Comparison of ENCODE assay signal across 8 cellular contexts in genomic region chr2:27033253-27033852, GRCh38. TPM values are rescaled to one million over a fixed set of nuclear protein-coding genes. Genes with fewer than 3 reads are reported as not detected.
DNase-seq lines count a peak whose midpoint lies in the region; ATAC-seq and TF ChIP-seq lines count a peak whose summit lies in the region.

No MANE protein-coding gene starts in this region.

- ATAC-seq in CD8-positive, alpha-beta T cell = no peak
- ATAC-seq in GM18505 (IDR thresholded peaks at IDR 0.05; ENCODE audit: unreplicated experiment) = no peak

- H3K9me3 ChIP-seq in CD8-positive, alpha-beta T cell (ENCODE audit: low read length) = no peaks in the 10 kb centered on the region
- H3K9me3 ChIP-seq in mammary epithelial cell (replicated peaks; ENCODE audit: insufficient read depth, low read length) = no peaks in the 10 kb centered on the region
- no peaks in the 10 kb centered on the region for H3K9me3 ChIP-seq in mucosa of rectum (ENCODE audit: control insufficient read depth in 2 of 2, low read length in 2 of 2)

- H3K9ac ChIP-seq in mammary epithelial cell (ENCODE audit: insufficient read depth, low read length) (peak overlapping the region; percentile 78), mucosa of rectum (ENCODE audit: low read depth in 1 of 2, low read length in 2 of 2) (peak overlapping the region; percentile 91 to 92)

- H3K79me2 ChIP-seq in mammary epithelial cell (ENCODE audit: insufficient read depth, low read length) = peaks cover 71% of the 10 kb centered on the region

- no peaks in the 10 kb centered on the region for H4K20me1 ChIP-seq in mammary epithelial cell (ENCODE audit: insufficient read depth, low read length)

- in situ Hi-C loops in mammary epithelial cell (cut with MboI; ENCODE audit: low sequenced_read_pairs in 2 of 2) = no loop called here

- TF ChIP-seq POLR2A in GM18505 (IDR thresholded peaks at IDR 0.05; ENCODE audit: borderline replicate concordance, extremely low read depth, insufficient read depth, insufficient read length) = no peak

- peak overlapping the region; percentile 89 for H3K4me2 ChIP-seq in mammary epithelial cell (ENCODE audit: insufficient read depth, low read depth, low read length)

- peaks cover 40% of the 10 kb centered on the region for H3K36me3 Mint-ChIP-seq in CD8-positive, alpha-beta T cell

- no peaks in the 10 kb centered on the region for H3K27me3 ChIP-seq in CD8-positive, alpha-beta T cell (ENCODE audit: insufficient read depth, low read length)
- H3K27me3 ChIP-seq in mammary epithelial cell (ENCODE audit: insufficient read depth, low read length) = no peaks in the 10 kb centered on the region
- no peaks in the 10 kb centered on the region for H3K27me3 ChIP-seq in mucosa of rectum (ENCODE audit: control insufficient read depth in 2 of 2, insufficient read depth in 2 of 2, low read length in 2 of 2)

- peak overlapping the region; percentile 91 for H3K27ac Mint-ChIP-seq in CD8-positive, alpha-beta T cell

- TF ChIP-seq CTCF in CD8-positive, alpha-beta T cell (IDR thresholded peaks at IDR 0.05) = no peak
- no peak for TF ChIP-seq CTCF in mammary epithelial cell (conservative IDR thresholded peaks at IDR 0.05 in 1 of 2, IDR thresholded peaks at IDR 0.05 in 1 of 2; ENCODE audit: extremely low read depth in 1 of 2, insufficient read depth in 1 of 2, low read depth in 1 of 2, low read length in 2 of 2)

- peaks cover 39% of the 10 kb centered on the region for H3K4me1 Mint-ChIP-seq in CD8-positive, alpha-beta T cell (ENCODE audit: low read depth)

- peak overlapping the region; percentile 97 for H3K4me3 ChIP-seq in CD8-positive, alpha-beta T cell (ENCODE audit: low read depth, low read length)
- H3K4me3 ChIP-seq in mammary epithelial cell (replicated peaks in 1 of 3; ENCODE audit: insufficient read depth in 1 of 3, low read depth in 2 of 3, low read length in 3 of 3) (peak overlapping the region; percentile 70 to 100 (median 96)), mucosa of rectum (ENCODE audit: low read length in 2 of 2) (peak overlapping the region; percentile 79 to 97)

- POLR2A ChIA-PET in CD8-positive, alpha-beta T cell (lab: Charles Lee) = interaction anchor here (0.6 to 3.0 kb wide), 6 partner anchors 17 to 179 kb away, joined by 3 to 25 read pairs (median 4); partner anchors contain the start of genes AGBL5, ATRAID, OST4 and SLC5A6

- peak overlapping the region; percentile 67 for H3K27ac ChIP-seq in CD8-positive, alpha-beta T cell (ENCODE audit: low read depth, low read length)
- H3K27ac ChIP-seq in mammary epithelial cell (ENCODE audit: insufficient read depth, low read depth, low read length) (peak overlapping the region; percentile 71), mucosa of rectum (ENCODE audit: low read depth in 2 of 2, low read length in 2 of 2) (peak overlapping the region; percentile 64 to 75)

- intact Hi-C loops in CD8-positive, alpha-beta T cell (cut with DNase I, micrococcal nuclease) = loop anchor here (2.0 to 10.0 kb wide), 5 partner anchors 47 to 289 kb away; partner anchors contain the start of genes ABHD1 (in 1 of the 2), CAD (in 1 of the 2), CENPA (in 1 of the 2) and MPV17 (in 1 of the 2)
- intact Hi-C loops in mammary epithelial cell (cut with micrococcal nuclease) = loop anchor here (5.0 kb wide), 1 partner anchor 54 kb away; the partner anchor contains the start of gene KHK

- no peaks in the 10 kb centered on the region for H3K27me3 Mint-ChIP-seq in CD8-positive, alpha-beta T cell (ENCODE audit: low read depth)

- DNase-seq in CD8-positive, alpha-beta T cell = no peak
- DNase-seq in HT-29 (ENCODE audit: low spot score) (peak; percentile 20), mammary epithelial cell (no peak), NCI-H510A (lab: John Stamatoyannopoulos, UW) (no peak), NCI-H146 (lab: John Stamatoyannopoulos, UW) (no peak), DMS53 treated with DMSO at 0.1 percent for 48 hours (lab: John Stamatoyannopoulos, UW; ENCODE audit: unreplicated experiment) (no peak)

- H2AFZ ChIP-seq in mammary epithelial cell (ENCODE audit: low read depth, low read length) = peak overlapping the region; percentile 97

- no TSS peak for BruUV-seq in mammary epithelial cell (replicated peaks; lab: Mats Ljungman, UMichigan)

- WGBS in mammary epithelial cell (ENCODE audit: low coverage, missing lambda C conversion rate) = 14% methylated on average over 3 of the region's 11 CpGs

- dilution Hi-C loops in mammary epithelial cell (cut with HindIII; ENCODE audit: low sequenced_read_pairs) = loop anchor here (5.0 kb wide), 1 partner anchor 41 kb away; no protein-coding TSS in a partner anchor

- H3K36me3 ChIP-seq in CD8-positive, alpha-beta T cell (ENCODE audit: insufficient read depth, low read length) = peaks cover 17% of the 10 kb centered on the region
- H3K36me3 ChIP-seq in mammary epithelial cell (ENCODE audit: insufficient read depth, low read length) = peaks cover 22% of the 10 kb centered on the region
- peaks cover 34 to 41% of the 10 kb centered on the region in 2 donors for H3K36me3 ChIP-seq in mucosa of rectum (ENCODE audit: control insufficient read depth in 2 of 2, insufficient read depth in 2 of 2, low read length in 2 of 2)

- CTCF ChIA-PET in CD8-positive, alpha-beta T cell (lab: Charles Lee) = interaction anchor here (0.8 to 1.1 kb wide), 2 partner anchors 12 to 72 kb away, joined by 3 read pairs; no protein-coding TSS in a partner anchor
- CTCF ChIA-PET in mammary epithelial cell (lab: Charles Lee; ENCODE audit: low non-redundant PET) = interaction anchor here (0.5 kb wide), 1 partner anchor 184 kb away, joined by 4 read pairs; no protein-coding TSS in a partner anchor

- peaks cover 20% of the 10 kb centered on the region for H3K4me1 ChIP-seq in CD8-positive, alpha-beta T cell (ENCODE audit: insufficient read depth, low read length)
- H3K4me1 ChIP-seq in mammary epithelial cell (ENCODE audit: insufficient read depth, low read length) = peaks cover 11% of the 10 kb centered on the region
- H3K4me1 ChIP-seq in mucosa of rectum (ENCODE audit: control insufficient read depth in 2 of 2, insufficient read depth in 2 of 2, low read length in 2 of 2) = peaks cover 12 to 14% of the 10 kb centered on the region in 2 donors

- H3K9me3 Mint-ChIP-seq in CD8-positive, alpha-beta T cell = no peaks in the 10 kb centered on the region

- H3K4me3 Mint-ChIP-seq in CD8-positive, alpha-beta T cell = peak overlapping the region; percentile 95

RNA-seq across cellular contexts. Expression of gene TMEM214, which starts 0.6 kb away (rescaled TPM):
- 10 to 100 TPM; 26.5 to 27.4 TPM for total RNA-seq in CD8-positive, alpha-beta T cell
- total RNA-seq in HT-29 (2014; rRNA removed; shearing (Covaris generic)) = 35.6 and 42.0 TPM in 2 replicates
- 10 to 100 TPM; 27.3 to 90.7 TPM for total RNA-seq in mammary epithelial cell
- 84.8 TPM for polyA plus RNA-seq in mammary epithelial cell
- polyA minus RNA-seq in mammary epithelial cell = 233 TPM

RNA-seq across cellular contexts. Expression of gene AGBL5, which starts 18.1 kb away (rescaled TPM):
- total RNA-seq in CD8-positive, alpha-beta T cell = 1 to 10 TPM; 8.0 to 9.7 TPM
- 28.1 and 34.5 TPM in 2 replicates for total RNA-seq in HT-29 (2014; rRNA removed; shearing (Covaris generic))
- 10 to 100 TPM; 24.2 to 42.7 TPM for total RNA-seq in mammary epithelial cell
- polyA plus RNA-seq in mammary epithelial cell = 28.2 TPM
- polyA minus RNA-seq in mammary epithelial cell = 60.2 TPM

RNA-seq across cellular contexts. Expression of gene OST4, which starts 38.1 kb away (rescaled TPM):
- 100 to 1,000 TPM; 252 to 260 TPM for total RNA-seq in CD8-positive, alpha-beta T cell
- total RNA-seq in HT-29 (2014; rRNA removed; shearing (Covaris generic)) = 107 and 127 TPM in 2 replicates
- 100 to 1,000 TPM; 121 to 313 TPM for total RNA-seq in mammary epithelial cell
- 898 TPM for polyA plus RNA-seq in mammary epithelial cell
- 153 TPM for polyA minus RNA-seq in mammary epithelial cell

RNA-seq across cellular contexts. Expression of gene EMILIN1, which starts 45.1 kb away (rescaled TPM):
- total RNA-seq in CD8-positive, alpha-beta T cell = under 1 TPM in 1 of 2 experiments, not detected in 1; 0.11 TPM
- 0.65 and 1.1 TPM in 2 replicates for total RNA-seq in HT-29 (2014; rRNA removed; shearing (Covaris generic))
- 1 to 10 TPM in 1 of 2 donors, under 1 TPM in 1; 0.80 to 1.5 TPM for total RNA-seq in mammary epithelial cell
- 0.17 TPM for polyA plus RNA-seq in mammary epithelial cell
- not detected for polyA minus RNA-seq in mammary epithelial cell

RNA-seq across cellular contexts. Expression of gene KHK, which starts 53.2 kb away (rescaled TPM):
- 1 to 10 TPM in 1 of 2 experiments, under 1 TPM in 1; 0.42 to 1.9 TPM for total RNA-seq in CD8-positive, alpha-beta T cell
- total RNA-seq in HT-29 (2014; rRNA removed; shearing (Covaris generic)) = 4.1 and 4.2 TPM in 2 replicates
- 1 to 10 TPM in 1 of 2 donors, under 1 TPM in 1; 0.33 to 2.1 TPM for total RNA-seq in mammary epithelial cell
- polyA plus RNA-seq in mammary epithelial cell = 1.6 TPM
- not detected for polyA minus RNA-seq in mammary epithelial cell
